Comparison of ENCODE assay signal across 16 cellular contexts in the genomic region with DNA sequence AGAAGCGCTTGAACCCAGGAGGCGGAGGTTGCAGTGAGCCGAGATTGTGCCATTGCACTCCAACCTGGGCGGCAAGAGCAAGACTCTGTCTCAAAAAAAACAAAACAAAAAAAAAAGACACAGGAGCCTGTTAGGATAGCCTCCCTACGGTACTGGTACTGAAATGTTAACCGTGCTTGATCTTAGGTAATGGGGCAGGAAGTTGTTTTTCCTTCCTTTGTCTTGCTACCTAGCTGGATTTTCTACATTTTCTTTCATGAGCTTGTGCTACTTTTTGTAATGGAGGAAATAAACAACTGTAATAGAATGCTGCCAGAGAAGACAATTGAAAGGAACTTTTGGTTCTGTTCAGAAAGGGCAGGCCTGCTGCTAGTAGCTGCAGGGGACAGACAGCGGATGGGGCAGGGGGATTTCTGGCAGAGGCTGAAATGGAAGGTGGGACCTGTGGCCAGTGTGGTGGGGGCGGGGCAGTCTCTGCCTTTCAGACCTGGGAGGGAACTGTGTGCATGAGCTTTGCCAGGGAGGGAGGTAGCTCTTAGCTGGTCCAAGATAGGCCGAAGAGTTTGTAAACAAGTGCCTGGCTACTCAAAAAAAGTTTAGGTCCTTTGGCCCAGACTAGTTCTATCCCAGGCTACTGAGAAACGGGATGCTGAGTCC. TPM values are rescaled to one million over a fixed set of nuclear protein-coding genes. Genes with fewer than 3 reads are reported as not detected.
DNase-seq lines count a peak whose midpoint lies in the region; ATAC-seq, FAIRE-seq and TF ChIP-seq lines count a peak whose summit lies in the region.
"Had no signal": no experiment of that assay in that cellular context is flagged by ENCODE, and none has a peak within 500 bp of the region (broad histone marks: within the 10 kb centered on the region; RNA-seq: fewer than 3 reads in every experiment).

No MANE protein-coding gene starts in this region.

- no peaks in the 10 kb centered on the region for H3K27me3 ChIP-seq in HUES6 (ENCODE audit: control insufficient read depth, insufficient read depth, low read length)
- H3K27me3 ChIP-seq in H1 (replicated peaks in 1 of 4; ENCODE audit: control insufficient read depth in 3 of 4, extremely low read depth in 1 of 4, insufficient read depth in 3 of 4, low read length in 3 of 4), result no peaks in the 10 kb centered on the region; a peak in 1 of 7 replicates
- no peaks in the 10 kb centered on the region for H3K27me3 ChIP-seq in trophoblast cell (ENCODE audit: insufficient read depth, low read length)
- H3K27me3 ChIP-seq: foreskin keratinocyte had no signal

- no peaks in the 10 kb centered on the region for H3K9me3 Mint-ChIP-seq in HFFc6
- H3K9me3 Mint-ChIP-seq: activated naive CD8-positive, alpha-beta T cell treated with anti-CD3 and anti-CD28 coated beads, Interleukin-2, amount 10 ng/mL, durations not matched to agents 7 days and 5 days; activated T-cell treated with anti-CD3 and anti-CD28 coated beads, Interleukin-2, amount 50 U/mL, for 4 hours had no signal

- H3K18ac ChIP-seq in H1 (ENCODE audit: extremely low read depth, low read length) (peak overlapping the region; percentile 42; the same call in 1 of the 2 replicates), trophoblast cell (ENCODE audit: low read length) (no peak overlapping the region)

- H3K4me3 ChIP-seq in HUES6 (ENCODE audit: low read depth, low read length) (peak overlapping the region; percentile 13; the same call in 1 of the 2 replicates), H1 (ENCODE audit: extremely low read depth in 1 of 4, insufficient read depth in 2 of 4, low read depth in 3 of 4, low read length in 4 of 4) (no peak overlapping the region), trophoblast cell (ENCODE audit: low read depth, low read length) (no peak overlapping the region)

- FAIRE-seq in H1 (lab: Jason Lieb, UNC), result no peak

- H3K23ac ChIP-seq in H1 (ENCODE audit: insufficient read length), result no peak overlapping the region
- H3K23ac ChIP-seq in trophoblast cell (ENCODE audit: low read length), result no peak overlapping the region

- no peak overlapping the region for H4K8ac ChIP-seq in H1 (ENCODE audit: extremely low read depth, insufficient read depth, low read length)
- H4K8ac ChIP-seq in trophoblast cell (ENCODE audit: low read depth, low read length), result no peak overlapping the region

- peak overlapping the region; percentile 41 for H4K5ac ChIP-seq in H1 (ENCODE audit: insufficient read length, low read depth, low read length)

- TF ChIP-seq CTCF in H1 (IDR thresholded peaks at IDR 0.05; ENCODE audit: control extremely low read depth in 1 of 3, insufficient read depth in 1 of 3, low read depth in 1 of 3, low read length in 3 of 3), result no peak
- TF ChIP-seq CTCF in HFFc6 (IDR thresholded peaks at IDR 0.05), result no peak

- 0 out of 3 replicates have a peak, but pooled peaks of 1 of the 2 experiments have one; percentile 23 for TF ChIP-seq EP300 in H1 (IDR thresholded peaks at IDR 0.05; ENCODE audit: borderline replicate concordance in 1 of 2, low read depth in 2 of 2, low read length in 2 of 2)

- H3K27ac Mint-ChIP-seq in HFFc6, result no peak overlapping the region
- H3K27ac Mint-ChIP-seq: activated naive CD8-positive, alpha-beta T cell treated with anti-CD3 and anti-CD28 coated beads, Interleukin-2, amount 10 ng/mL, durations not matched to agents 7 days and 5 days had no signal

- H3K9me3 ChIP-seq in HUES6 (ENCODE audit: control insufficient read depth, insufficient read depth, low read depth, low read length) (no peaks in the 10 kb centered on the region), H1 (ENCODE audit: insufficient read depth in 2 of 2, low read depth in 1 of 2, low read length in 1 of 2) (no peaks in the 10 kb centered on the region), trophoblast cell (ENCODE audit: insufficient read depth, low read depth, low read length) (no peaks in the 10 kb centered on the region)
- H3K9me3 ChIP-seq: SK-N-SH had no signal

- peak overlapping the region; percentile 67 for H2BK120ac ChIP-seq in H1 (replicated peaks; ENCODE audit: low read depth, low read length)
- H2BK120ac ChIP-seq in trophoblast cell (ENCODE audit: insufficient read depth, low read length, poor library complexity), result no peak overlapping the region

- no peak overlapping the region for H3K4me3 Mint-ChIP-seq in HFFc6
- H3K4me3 Mint-ChIP-seq: activated naive CD8-positive, alpha-beta T cell treated with anti-CD3 and anti-CD28 coated beads, Interleukin-2, amount 10 ng/mL, durations not matched to agents 7 days and 5 days; activated T-cell treated with anti-CD3 and anti-CD28 coated beads, Interleukin-2, amount 50 U/mL, for 4 hours had no signal

- no peak overlapping the region for H3K56ac ChIP-seq in H1 (replicated peaks; ENCODE audit: insufficient read length, low read depth, low read length)

- H4K12ac ChIP-seq in trophoblast cell (ENCODE audit: low read depth, low read length), result no peak overlapping the region

- H2AFZ ChIP-seq in H1 (ENCODE audit: low read length) (peak overlapping the region; percentile 76; the same call in 1 of the 2 replicates), trophoblast cell (ENCODE audit: insufficient read depth, low read length, poor library complexity) (peak overlapping the region; percentile 20)

- H3K79me1 ChIP-seq in H1 (ENCODE audit: low read depth, low read length), result no peaks in the 10 kb centered on the region
- H3K79me1 ChIP-seq in trophoblast cell (ENCODE audit: low read length), result peaks cover 2% of the 10 kb centered on the region

- POLR2A ChIA-PET in H1 (lab: Charles Lee; ENCODE audit: partially characterized antibody), result interaction anchor here (0.7 to 3.3 kb wide), 6 partner anchors 9 to 87 kb away, joined by 3 to 12 read pairs (median 4); partner anchors contain the start of gene SEMA4B

- H3K27ac ChIP-seq in HUES6 (ENCODE audit: low read depth, low read length) (peak overlapping the region; percentile 69; the same call in 1 of the 2 replicates), H1 (ENCODE audit: low read depth, low read length) (peak overlapping the region; percentile 71), trophoblast cell (ENCODE audit: low read depth, low read length) (peak overlapping the region; percentile 50)
- H3K27ac ChIP-seq: foreskin keratinocyte had no signal

- ATAC-seq in left lobe of liver, result peak; percentile 59
- ATAC-seq: activated T-cell treated with anti-CD3 and anti-CD28 coated beads, Interleukin-2, amount 50 U/mL, for 4 hours; foreskin keratinocyte had no signal

- H3K9ac ChIP-seq in HUES6 (ENCODE audit: low read length), result peak overlapping the region; percentile 5
- H3K9ac ChIP-seq in H1 (replicated peaks in 1 of 4; ENCODE audit: extremely low read depth in 1 of 4, low read depth in 3 of 4, low read length in 3 of 4), result no peak overlapping the region
- H3K9ac ChIP-seq in trophoblast cell (ENCODE audit: low read length), result no peak overlapping the region
- H3K9ac ChIP-seq: SK-N-SH had no signal

- peak overlapping the region; percentile 36 to 49 for H3K4me2 ChIP-seq in H1 (ENCODE audit: insufficient read depth in 1 of 2, low read depth in 2 of 2, low read length in 2 of 2)
- no peak overlapping the region for H3K4me2 ChIP-seq in trophoblast cell (ENCODE audit: low read length)
- H3K4me2 ChIP-seq: SK-N-SH had no signal

- no peak overlapping the region for H3K14ac ChIP-seq in H1 (ENCODE audit: insufficient read length)
- H3K14ac ChIP-seq in trophoblast cell (ENCODE audit: low read length), result no peak overlapping the region

- H3K36me3 ChIP-seq in HUES6 (ENCODE audit: control insufficient read depth, insufficient read depth, low read length) (no peaks in the 10 kb centered on the region), H1 (ENCODE audit: control insufficient read depth in 2 of 4, insufficient read depth in 4 of 4, low read length in 3 of 4) (no peaks in the 10 kb centered on the region), trophoblast cell (ENCODE audit: control insufficient read depth in 1 of 2, insufficient read depth in 2 of 2, low read length in 2 of 2) (no peaks in the 10 kb centered on the region)

- H2BK5ac ChIP-seq in H1 (ENCODE audit: low read depth, low read length) (peak overlapping the region; percentile 80; the same call in 1 of the 2 replicates), trophoblast cell (ENCODE audit: low read depth, low read length, poor library complexity) (no peak overlapping the region)

- CTCF ChIA-PET in H1 (lab: Charles Lee; ENCODE audit: partially characterized antibody), result interaction anchor here (0.6 to 12.3 kb wide), 19 partner anchors 9 to 577 kb away, joined by 3 to 115 read pairs (median 4); partner anchors contain the start of genes SEMA4B and TICRR

- peak overlapping the region; percentile 96 for H4K91ac ChIP-seq in H1 (replicated peaks; ENCODE audit: insufficient read length, low read length)
- no peak overlapping the region for H4K91ac ChIP-seq in trophoblast cell (ENCODE audit: low read depth, low read length)

- TF ChIP-seq RAD21 in H1 (IDR thresholded peaks at IDR 0.05 in 1 of 2, conservative IDR thresholded peaks at IDR 0.05 in 1 of 2; ENCODE audit: low read depth in 2 of 2, low read length in 2 of 2), result no peak

- no peak for TF ChIP-seq POLR2A in H1 (IDR thresholded peaks at IDR 0.05; ENCODE audit: control extremely low read depth in 1 of 2, low read depth in 2 of 2, low read length in 2 of 2)

- no peaks in the 10 kb centered on the region for H3K79me2 ChIP-seq in H1 (ENCODE audit: control insufficient read depth in 1 of 2, insufficient read depth in 2 of 2, low read length in 2 of 2)
- H3K79me2 ChIP-seq in trophoblast cell (ENCODE audit: control insufficient read depth, insufficient read depth, low read length, poor library complexity), result no peaks in the 10 kb centered on the region

- peaks cover 3% of the 10 kb centered on the region; the same call in 1 of the 2 replicates for H3K23me2 ChIP-seq in H1 (ENCODE audit: low read depth, low read length)

- H2AK5ac ChIP-seq in H1 (ENCODE audit: low read depth, low read length) (0 out of 2 replicates have a peak overlapping the region, but pooled peaks have one; percentile 68), trophoblast cell (ENCODE audit: low read length) (no peak overlapping the region)

- H3K36me3 Mint-ChIP-seq in HFFc6 (ENCODE audit: low read depth), result no peaks in the 10 kb centered on the region
- H3K36me3 Mint-ChIP-seq: activated naive CD8-positive, alpha-beta T cell treated with anti-CD3 and anti-CD28 coated beads, Interleukin-2, amount 10 ng/mL, durations not matched to agents 7 days and 5 days had no signal

- H3K4me1 Mint-ChIP-seq in HFFc6 (ENCODE audit: low read depth), result peaks cover 33% of the 10 kb centered on the region

- H2BK15ac ChIP-seq in H1 (ENCODE audit: low read length), result no peak overlapping the region

- H2BK20ac ChIP-seq in H1 (ENCODE audit: low read length), result peak overlapping the region; percentile 94; the same call in 1 of the 2 replicates

- no peaks in the 10 kb centered on the region for H4K20me1 ChIP-seq in H1 (replicated peaks in 1 of 2; ENCODE audit: control insufficient read depth in 1 of 2, insufficient read depth in 2 of 2, low read length in 2 of 2)

- no peaks in the 10 kb centered on the region for H3K27me3 Mint-ChIP-seq in HFFc6 (ENCODE audit: insufficient read depth)

- H3K4ac ChIP-seq in H1 (replicated peaks; ENCODE audit: insufficient read length, low read depth, low read length) (peak overlapping the region; percentile 27), trophoblast cell (ENCODE audit: low read depth, low read length) (no peak overlapping the region)

- H3K4me1 ChIP-seq in HUES6 (ENCODE audit: control insufficient read depth, insufficient read depth, low read length) (peaks cover 31% of the 10 kb centered on the region), H1 (replicated peaks in 1 of 4; ENCODE audit: control insufficient read depth in 3 of 4, insufficient read depth in 4 of 4, low read length in 3 of 4) (peaks cover 5 to 10% (median 6%) of the 10 kb centered on the region in 4 experiments), trophoblast cell (ENCODE audit: control insufficient read depth in 1 of 2, insufficient read depth in 2 of 2, low read length in 2 of 2) (peaks cover 13 to 22% of the 10 kb centered on the region in 2 experiments)
- H3K4me1 ChIP-seq: foreskin keratinocyte had no signal

- 19% methylated on average over 10 of the region's 10 CpGs; no CpG with 5 or more reads in 1 of the 2 experiments for WGBS in H1 (ENCODE audit: extremely low coverage in 1 of 2, insufficient coverage in 1 of 2, insufficient read length in 1 of 2, insufficient replicate concordance in 2 of 2, low coverage in 1 of 2, low lambda C conversion rate in 2 of 2, missing lambda C conversion rate in 1 of 2), 2 experiments
- WGBS in trophoblast cell (ENCODE audit: extremely low coverage, insufficient coverage, insufficient read length), result no CpG with 5 or more reads among the region's 10 CpGs

- DNase-seq in H1 (ENCODE audit: low read depth in 1 of 2, low spot score in 2 of 2), result peak in 1 of 2 experiments; percentile 82
- peak; percentile 83 for DNase-seq in left lobe of liver (ENCODE audit: low spot score)
- peak in 1 of 2 donors; percentile 83 for DNase-seq in trophoblast cell
- DNase-seq in GOT3 (lab: John Stamatoyannopoulos, UW), result no peak
- no peak for DNase-seq in ureter (ENCODE audit: low spot score)
- DNase-seq in stimulated activated CD4-positive, alpha-beta T cell treated with anti-CD3 and anti-CD28 coated beads, Interleukin-1b, Interleukin-23, amount 100 ng/mL, for 48 hours, result no peak
- DNase-seq in HFFc6, result no peak
- DNase-seq: activated CD4-positive, alpha-beta T cell treated with anti-CD3 and anti-CD28 coated beads, Interleukin-2, amount 50 U/mL, for 48 hours; activated naive CD8-positive, alpha-beta T cell treated with anti-CD3 and anti-CD28 coated beads, Interleukin-2, amount 10 ng/mL, durations not matched to agents 7 days and 5 days; activated T-cell treated with anti-CD3 and anti-CD28 coated beads, Interleukin-2, amount 50 U/mL, for 4 hours; central memory CD4-positive, alpha-beta T cell; foreskin keratinocyte; NCI-H187 treated with DMSO at 0.1 percent for 48 hours; NCI-H510A; SK-N-SH had no signal

- H2BK12ac ChIP-seq in H1 (ENCODE audit: low read depth, low read length), result peak overlapping the region; percentile 99
- H2BK12ac ChIP-seq in trophoblast cell (ENCODE audit: low read length), result peak overlapping the region; percentile 84

RNA-seq across cellular contexts. Expression of gene SEMA4B, which starts 49.0 kb away (rescaled TPM):
- 42.7 and 43.6 TPM in 2 replicates for total RNA-seq in H1 (2021; fragmentation: NEBNext Ultra II Directional; extraction: Animal tissue kit (Norgen Biotek cat#: 25700))
- polyA plus RNA-seq in H1 (2011; rRNA removed), result 43.0 and 62.4 TPM in 2 replicates
- 31.1 TPM for polyA plus RNA-seq in H1 (2011; cell fraction: cytosol; rRNA removed)
- 103 TPM for polyA plus RNA-seq in H1 (2011; cell fraction: nucleus; rRNA removed)
- polyA plus RNA-seq in H1 (2012, experiment 1 of 2), result 29.8 to 49.9 TPM (median 46.1 TPM) in 4 replicates
- polyA plus RNA-seq in H1 (2012, experiment 2 of 2), result 37.6 TPM
- polyA plus RNA-seq in H1 (2013, experiment 1 of 2), result 71.9 TPM
- polyA plus RNA-seq in H1 (2013, experiment 2 of 2), result 65.7 TPM
- 34.0 and 63.8 TPM in 2 replicates for polyA minus RNA-seq in H1 (2011; rRNA and poly(A)+ RNA removed)
- 52.3 TPM for polyA minus RNA-seq in H1 (2011; cell fraction: cytosol; rRNA and poly(A)+ RNA removed)
- 41.9 TPM for polyA minus RNA-seq in H1 (2011; cell fraction: nucleus; rRNA and poly(A)+ RNA removed)
- total RNA-seq in left lobe of liver, result 23.7 TPM
- polyA plus RNA-seq in trophoblast cell (2013), result 20.8 and 21.0 TPM in 2 replicates
- total RNA-seq in ureter, result 183 TPM
- total RNA-seq in HFFc6 (2021; fragmentation: NEBNext Ultra II Directional; extraction: Animal tissue kit (Norgen Biotek cat#: 25700)), result 1 to 10 TPM; 5.6 to 7.7 (median 7.2) TPM

RNA-seq across cellular contexts. Expression of gene IDH2, which starts 49.8 kb away (rescaled TPM):
- total RNA-seq in H1 (2021; fragmentation: NEBNext Ultra II Directional; extraction: Animal tissue kit (Norgen Biotek cat#: 25700)), result 64.2 and 64.6 TPM in 2 replicates
- 79.7 and 84.6 TPM in 2 replicates for polyA plus RNA-seq in H1 (2011; rRNA removed)
- polyA plus RNA-seq in H1 (2011; cell fraction: cytosol; rRNA removed), result 83.6 TPM
- 83.9 TPM for polyA plus RNA-seq in H1 (2011; cell fraction: nucleus; rRNA removed)
- polyA plus RNA-seq in H1 (2012, experiment 1 of 2), result 57.0 to 99.4 TPM (median 81.5 TPM) in 4 replicates
- 63.6 TPM for polyA plus RNA-seq in H1 (2012, experiment 2 of 2)
- 43.8 TPM for polyA plus RNA-seq in H1 (2013, experiment 1 of 2)
- polyA plus RNA-seq in H1 (2013, experiment 2 of 2), result 40.8 TPM
- 67.3 and 74.7 TPM in 2 replicates for polyA minus RNA-seq in H1 (2011; rRNA and poly(A)+ RNA removed)
- polyA minus RNA-seq in H1 (2011; cell fraction: cytosol; rRNA and poly(A)+ RNA removed), result 43.6 TPM
- 18.6 TPM for polyA minus RNA-seq in H1 (2011; cell fraction: nucleus; rRNA and poly(A)+ RNA removed)
- total RNA-seq in left lobe of liver, result 292 TPM
- polyA plus RNA-seq in trophoblast cell (2013), result 108 and 113 TPM in 2 replicates
- 65.2 TPM for total RNA-seq in ureter
- total RNA-seq in HFFc6 (2021; fragmentation: NEBNext Ultra II Directional; extraction: Animal tissue kit (Norgen Biotek cat#: 25700)), result 10 to 100 TPM; 26.3 to 32.4 (median 28.9) TPM
